Comparison of ENCODE assay signal across 1 cellular context in the genomic region with DNA sequence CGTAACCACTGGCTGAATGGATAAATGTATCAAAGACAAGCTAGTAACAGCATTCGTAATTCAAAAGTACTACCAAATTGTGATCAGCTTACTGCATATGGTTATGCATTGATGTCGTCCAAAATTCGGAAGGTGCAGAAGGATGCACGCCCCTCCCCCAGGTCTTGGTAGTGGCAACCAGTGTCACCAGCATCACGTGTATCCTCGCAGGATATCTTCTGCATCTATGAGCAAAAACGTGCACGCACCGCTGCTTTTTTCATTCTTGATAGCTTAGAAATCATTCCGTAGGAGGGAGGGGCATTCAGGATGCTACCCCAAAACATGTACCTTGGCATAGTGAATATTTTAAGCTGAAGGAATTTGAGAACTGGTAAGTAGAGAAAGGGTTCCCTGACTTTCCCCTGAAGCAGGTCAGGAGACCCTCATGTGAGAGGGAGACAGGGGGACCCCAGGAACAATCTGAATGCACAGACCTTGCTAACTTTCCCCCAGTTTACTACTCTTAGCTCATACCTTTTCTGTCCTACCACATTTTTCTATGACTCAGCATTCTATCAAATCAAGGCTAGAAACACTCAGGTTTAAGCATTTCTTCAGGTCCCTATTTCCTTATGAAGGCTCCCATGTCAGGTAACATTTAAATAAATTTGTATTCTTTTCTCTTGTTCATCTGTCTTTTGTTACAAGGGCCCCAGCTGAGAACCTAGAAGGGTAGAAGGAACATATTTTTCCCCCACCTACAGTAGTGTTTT.
TF ChIP-seq lines count a peak whose summit lies in the region.

No MANE protein-coding gene starts in this region.

TF ChIP-seq in GM23338, 12 proteins besides CTCF, POLR2A, EP300 and RAD21 (continued from another document):
- TF ChIP-seq, protein P1, sequence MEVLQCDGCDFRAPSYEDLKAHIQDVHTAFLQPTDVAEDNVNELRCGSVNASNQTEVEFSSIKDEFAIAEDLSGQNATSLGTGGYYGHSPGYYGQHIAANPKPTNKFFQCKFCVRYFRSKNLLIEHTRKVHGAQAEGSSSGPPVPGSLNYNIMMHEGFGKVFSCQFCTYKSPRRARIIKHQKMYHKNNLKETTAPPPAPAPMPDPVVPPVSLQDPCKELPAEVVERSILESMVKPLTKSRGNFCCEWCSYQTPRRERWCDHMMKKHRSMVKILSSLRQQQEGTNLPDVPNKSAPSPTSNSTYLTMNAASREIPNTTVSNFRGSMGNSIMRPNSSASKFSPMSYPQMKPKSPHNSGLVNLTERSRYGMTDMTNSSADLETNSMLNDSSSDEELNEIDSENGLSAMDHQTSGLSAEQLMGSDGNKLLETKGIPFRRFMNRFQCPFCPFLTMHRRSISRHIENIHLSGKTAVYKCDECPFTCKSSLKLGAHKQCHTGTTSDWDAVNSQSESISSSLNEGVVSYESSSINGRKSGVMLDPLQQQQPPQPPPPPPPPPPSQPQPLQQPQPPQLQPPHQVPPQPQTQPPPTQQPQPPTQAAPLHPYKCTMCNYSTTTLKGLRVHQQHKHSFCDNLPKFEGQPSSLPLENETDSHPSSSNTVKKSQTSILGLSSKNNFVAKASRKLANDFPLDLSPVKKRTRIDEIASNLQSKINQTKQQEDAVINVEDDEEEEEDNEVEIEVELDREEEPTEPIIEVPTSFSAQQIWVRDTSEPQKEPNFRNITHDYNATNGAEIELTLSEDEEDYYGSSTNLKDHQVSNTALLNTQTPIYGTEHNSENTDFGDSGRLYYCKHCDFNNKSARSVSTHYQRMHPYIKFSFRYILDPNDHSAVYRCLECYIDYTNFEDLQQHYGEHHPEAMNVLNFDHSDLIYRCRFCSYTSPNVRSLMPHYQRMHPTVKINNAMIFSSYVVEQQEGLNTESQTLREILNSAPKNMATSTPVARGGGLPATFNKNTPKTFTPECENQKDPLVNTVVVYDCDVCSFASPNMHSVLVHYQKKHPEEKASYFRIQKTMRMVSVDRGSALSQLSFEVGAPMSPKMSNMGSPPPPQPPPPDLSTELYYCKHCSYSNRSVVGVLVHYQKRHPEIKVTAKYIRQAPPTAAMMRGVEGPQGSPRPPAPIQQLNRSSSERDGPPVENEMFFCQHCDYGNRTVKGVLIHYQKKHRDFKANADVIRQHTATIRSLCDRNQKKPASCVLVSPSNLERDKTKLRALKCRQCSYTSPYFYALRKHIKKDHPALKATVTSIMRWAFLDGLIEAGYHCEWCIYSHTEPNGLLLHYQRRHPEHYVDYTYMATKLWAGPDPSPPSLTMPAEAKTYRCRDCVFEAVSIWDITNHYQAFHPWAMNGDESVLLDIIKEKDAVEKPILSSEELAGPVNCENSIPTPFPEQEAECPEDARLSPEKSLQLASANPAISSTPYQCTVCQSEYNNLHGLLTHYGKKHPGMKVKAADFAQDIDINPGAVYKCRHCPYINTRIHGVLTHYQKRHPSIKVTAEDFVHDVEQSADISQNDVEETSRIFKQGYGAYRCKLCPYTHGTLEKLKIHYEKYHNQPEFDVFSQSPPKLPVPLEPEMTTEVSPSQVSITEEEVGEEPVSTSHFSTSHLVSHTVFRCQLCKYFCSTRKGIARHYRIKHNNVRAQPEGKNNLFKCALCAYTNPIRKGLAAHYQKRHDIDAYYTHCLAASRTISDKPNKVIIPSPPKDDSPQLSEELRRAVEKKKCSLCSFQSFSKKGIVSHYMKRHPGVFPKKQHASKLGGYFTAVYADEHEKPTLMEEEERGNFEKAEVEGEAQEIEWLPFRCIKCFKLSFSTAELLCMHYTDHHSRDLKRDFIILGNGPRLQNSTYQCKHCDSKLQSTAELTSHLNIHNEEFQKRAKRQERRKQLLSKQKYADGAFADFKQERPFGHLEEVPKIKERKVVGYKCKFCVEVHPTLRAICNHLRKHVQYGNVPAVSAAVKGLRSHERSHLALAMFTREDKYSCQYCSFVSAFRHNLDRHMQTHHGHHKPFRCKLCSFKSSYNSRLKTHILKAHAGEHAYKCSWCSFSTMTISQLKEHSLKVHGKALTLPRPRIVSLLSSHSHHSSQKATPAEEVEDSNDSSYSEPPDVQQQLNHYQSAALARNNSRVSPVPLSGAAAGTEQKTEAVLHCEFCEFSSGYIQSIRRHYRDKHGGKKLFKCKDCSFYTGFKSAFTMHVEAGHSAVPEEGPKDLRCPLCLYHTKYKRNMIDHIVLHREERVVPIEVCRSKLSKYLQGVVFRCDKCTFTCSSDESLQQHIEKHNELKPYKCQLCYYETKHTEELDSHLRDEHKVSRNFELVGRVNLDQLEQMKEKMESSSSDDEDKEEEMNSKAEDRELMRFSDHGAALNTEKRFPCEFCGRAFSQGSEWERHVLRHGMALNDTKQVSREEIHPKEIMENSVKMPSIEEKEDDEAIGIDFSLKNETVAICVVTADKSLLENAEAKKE (CRISPR knock-in tag; IDR thresholded peaks at IDR 0.05), result no peak
- no peak for TF ChIP-seq ZNF331 (CRISPR knock-in tag; IDR thresholded peaks at IDR 0.05; ENCODE audit: low read depth)
- TF ChIP-seq REST (IDR thresholded peaks at IDR 0.05; ENCODE audit: unreplicated experiment), result no peak
- TF ChIP-seq POLR2AphosphoS5 (IDR thresholded peaks at IDR 0.05; ENCODE audit: low read depth), result no peak
- TF ChIP-seq JUNB (IDR thresholded peaks at IDR 0.05; ENCODE audit: unreplicated experiment), result no peak
TF ChIP-seq in GM23338: peak in this region for 0.
